ENCODE assay signal across 9 cellular contexts in the genomic region with DNA sequence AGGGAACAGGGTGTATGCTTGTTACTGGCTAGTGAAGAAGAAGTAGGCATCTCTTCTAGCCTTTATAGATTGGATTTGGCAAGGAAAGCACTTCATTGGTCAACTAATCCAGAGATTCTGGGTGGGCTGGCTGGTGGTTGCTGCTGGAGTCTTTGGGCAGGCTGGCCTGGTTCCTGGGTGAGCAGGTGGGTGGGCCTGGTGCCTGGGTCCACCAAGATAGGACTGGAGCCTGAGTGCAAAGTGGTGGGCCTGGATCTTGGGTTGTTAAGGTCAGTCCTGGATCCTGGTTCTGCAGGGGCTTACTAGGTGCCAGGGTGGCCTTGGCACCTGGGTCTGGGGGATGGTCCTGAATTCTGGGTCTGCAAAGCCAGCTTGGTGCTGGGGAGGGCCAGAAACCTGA.
"Had no signal": no experiment of that assay in that cellular context is flagged by ENCODE, and none has a peak within 500 bp of the region (broad histone marks: within the 10 kb centered on the region; RNA-seq: fewer than 3 reads in every experiment).

No MANE protein-coding gene starts in this region.

- H3K36me3 Mint-ChIP-seq: IgD-negative memory B cell had no signal

- H3K36me3 ChIP-seq: HAP-1 had no signal

- H3K4me3 ChIP-seq: GM23248, HAP-1 had no signal

- H3K4me1 ChIP-seq: HAP-1 had no signal

- H3K27ac ChIP-seq: GM23248, HL-60 had no signal

- H3K9me3 ChIP-seq: HAP-1 had no signal

- H3K27ac Mint-ChIP-seq: HFFc6, IgD-negative memory B cell had no signal

- ATAC-seq: HCT116, HepG2 had no signal

- H3K9ac ChIP-seq: GM23248 had no signal

- H3K4me3 Mint-ChIP-seq: HFFc6, IgD-negative memory B cell had no signal

- H3K4me1 Mint-ChIP-seq: IgD-negative memory B cell had no signal

- FAIRE-seq: HepG2 had no signal

- DNase-seq: GM23248, GOT3, H7, HFFc6 had no signal
